13 cellular contexts compared by ENCODE assay signal in the genomic region with DNA sequence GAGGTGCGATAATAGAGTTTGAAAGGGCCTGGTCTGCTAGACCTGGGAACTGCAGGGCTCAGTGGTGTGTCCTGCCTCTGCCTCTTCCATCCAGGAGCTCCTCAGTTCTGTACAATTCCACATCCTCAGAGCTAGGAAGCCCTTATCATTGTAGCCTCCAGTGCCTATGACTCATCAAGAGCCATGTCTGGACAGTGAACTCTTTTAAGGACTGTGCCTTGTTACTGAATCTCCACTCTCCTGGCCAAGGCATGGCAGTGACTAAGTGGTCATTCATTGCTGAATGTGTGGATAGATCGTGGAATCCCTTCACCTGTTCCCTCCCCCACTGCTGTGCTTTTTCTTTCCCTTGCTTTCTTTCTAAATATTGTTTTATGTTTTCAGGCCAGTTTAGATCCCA. TPM values are rescaled to one million over a fixed set of nuclear protein-coding genes. Genes with fewer than 3 reads are reported as not detected.
DNase-seq lines count a peak whose midpoint lies in the region; ATAC-seq, FAIRE-seq and TF ChIP-seq lines count a peak whose summit lies in the region.
"Had no signal": no experiment of that assay in that cellular context is flagged by ENCODE, and none has a peak within 500 bp of the region (broad histone marks: within the 10 kb centered on the region; RNA-seq: fewer than 3 reads in every experiment).

No MANE protein-coding gene starts in this region.

- peak overlapping the region; percentile 66 to 78 (median 75) for H3K27ac ChIP-seq in gastrocnemius medialis
- H3K27ac ChIP-seq: WERI-Rb-1 had no signal

- TF ChIP-seq CTCF in gastrocnemius medialis (IDR thresholded peaks at IDR 0.05 in 4 of 5, conservative IDR thresholded peaks at IDR 0.05 in 1 of 5) = no peak
- TF ChIP-seq CTCF in GM10248 (IDR thresholded peaks at IDR 0.05; ENCODE audit: control extremely low read depth, extremely low read depth, low read depth, missing control alignments) = no peak

- H3K4me1 Mint-ChIP-seq in activated T-helper 17 cell treated with anti-CD3 and anti-CD28 coated beads, Interleukin-2, amount 50 U/mL, for 72 hours = no peaks in the 10 kb centered on the region

- intact Hi-C loops in gastrocnemius medialis (cut with DNase I; ENCODE audit: low total_unique reads) = loop anchor here (1.0 kb wide), 1 partner anchor 11 kb away; no protein-coding TSS in a partner anchor

- FAIRE-seq in H54 (lab: Jason Lieb, UNC) = peak; percentile 94

- H3K27me3 Mint-ChIP-seq in activated T-helper 17 cell treated with anti-CD3 and anti-CD28 coated beads, Interleukin-2, amount 50 U/mL, for 72 hours = peaks cover 10% of the 10 kb centered on the region

- CTCF ChIA-PET in GM10248 (lab: Yijun Ruan, JAX) = interaction anchor here (2.1 kb wide), 1 partner anchor 20 kb away, joined by 12 read pairs; no protein-coding TSS in a partner anchor

- POLR2A ChIA-PET in GM10248 (lab: Yijun Ruan, JAX) = no interaction called here

- H3K36me3 ChIP-seq in gastrocnemius medialis = no peaks in the 10 kb centered on the region
- H3K36me3 ChIP-seq: WERI-Rb-1 had no signal

- H3K4me1 ChIP-seq in gastrocnemius medialis = peaks cover 20 to 24% of the 10 kb centered on the region in 2 donors

- no peak overlapping the region for H3K4me3 ChIP-seq in gastrocnemius medialis

- H3K4me3 Mint-ChIP-seq in activated T-helper 17 cell treated with anti-CD3 and anti-CD28 coated beads, Interleukin-2, amount 50 U/mL, for 72 hours = no peak overlapping the region
- H3K4me3 Mint-ChIP-seq: naive B cell had no signal

- no peaks in the 10 kb centered on the region for H3K36me3 Mint-ChIP-seq in activated T-helper 17 cell treated with anti-CD3 and anti-CD28 coated beads, Interleukin-2, amount 50 U/mL, for 72 hours (ENCODE audit: low read depth)
- H3K36me3 Mint-ChIP-seq: naive B cell had no signal

- in situ Hi-C loops in gastrocnemius medialis (cut with MboI; ENCODE audit: low sequenced_read_pairs in 4 of 4) = no loop called here

- no peaks in the 10 kb centered on the region for H3K27me3 ChIP-seq in gastrocnemius medialis

- no peak for ATAC-seq in activated T-helper 17 cell treated with anti-CD3 and anti-CD28 coated beads, Interleukin-2, amount 50 U/mL, for 72 hours (replicated peaks)
- ATAC-seq in gastrocnemius medialis (peak; percentile 94 to 98), HG03460 (IDR thresholded peaks at IDR 0.05; ENCODE audit: unreplicated experiment) (no peak), HG02938 (IDR thresholded peaks at IDR 0.05; ENCODE audit: unreplicated experiment) (no peak)

- no peak for TF ChIP-seq POLR2A in H54 (IDR thresholded peaks at IDR 0.05; ENCODE audit: low read depth, low read length)
- TF ChIP-seq POLR2A in gastrocnemius medialis (IDR thresholded peaks at IDR 0.05) = no peak

- DNase-seq in H54 (ENCODE audit: insufficient read length, low spot score) (no peak), glomerular visceral epithelial cell (ENCODE audit: extremely low spot score) (peak; percentile 61), gastrocnemius medialis (peak; percentile 58 to 80), germinal center (ENCODE audit: low spot score) (no peak), GM10248 (ENCODE audit: extremely low spot score) (no peak)
- DNase-seq: activated naive CD4-positive, alpha-beta T cell treated with Interleukin-2 at 50 U/mL for 16 hours; GDM1; Kasumi-1; naive B cell; WERI-Rb-1 had no signal

- no peaks in the 10 kb centered on the region for H3K9me3 ChIP-seq in gastrocnemius medialis

- H3K27ac Mint-ChIP-seq in activated T-helper 17 cell treated with anti-CD3 and anti-CD28 coated beads, Interleukin-2, amount 50 U/mL, for 72 hours = peak overlapping the region; percentile 4
- H3K27ac Mint-ChIP-seq: naive B cell had no signal

- H3K9me3 Mint-ChIP-seq in activated T-helper 17 cell treated with anti-CD3 and anti-CD28 coated beads, Interleukin-2, amount 50 U/mL, for 72 hours = no peaks in the 10 kb centered on the region
- H3K9me3 Mint-ChIP-seq: naive B cell had no signal

RNA-seq across cellular contexts. Expression of a gene that starts 2.9 kb away (rescaled TPM):
- total RNA-seq in activated T-helper 17 cell treated with anti-CD3 and anti-CD28 coated beads, Interleukin-2, amount 50 U/mL, for 72 hours = not detected
- 10 to 100 TPM; 15.9 to 29.7 (median 22.5) TPM for total RNA-seq in gastrocnemius medialis

Comparison
In these comparisons a context has a peak if more than half of its experiments do, and no peak if none do; other contexts are left out.
1. DNase-seq: peak in glomerular visceral epithelial cell (single experiment) and gastrocnemius medialis (2 of 2); none in H54 (single experiment), germinal center (single experiment) and GM10248 (single experiment).
2. ATAC-seq: peak in gastrocnemius medialis (2 of 2); none in activated T-helper 17 cell treated with anti-CD3 and anti-CD28 coated beads, Interleukin-2, amount 50 U/mL, for 72 hours (single experiment), HG03460 (single experiment) and HG02938 (single experiment).
3. RNA of a gene that starts 2.9 kb away (total RNA-seq): 15.9 to 29.7 TPM in gastrocnemius medialis; not detected in activated T-helper 17 cell treated with anti-CD3 and anti-CD28 coated beads, Interleukin-2, amount 50 U/mL, for 72 hours; every median in the first group is over 10 times any median in the second.